ENCODE assay signal across 1 cellular context in the genomic region with DNA sequence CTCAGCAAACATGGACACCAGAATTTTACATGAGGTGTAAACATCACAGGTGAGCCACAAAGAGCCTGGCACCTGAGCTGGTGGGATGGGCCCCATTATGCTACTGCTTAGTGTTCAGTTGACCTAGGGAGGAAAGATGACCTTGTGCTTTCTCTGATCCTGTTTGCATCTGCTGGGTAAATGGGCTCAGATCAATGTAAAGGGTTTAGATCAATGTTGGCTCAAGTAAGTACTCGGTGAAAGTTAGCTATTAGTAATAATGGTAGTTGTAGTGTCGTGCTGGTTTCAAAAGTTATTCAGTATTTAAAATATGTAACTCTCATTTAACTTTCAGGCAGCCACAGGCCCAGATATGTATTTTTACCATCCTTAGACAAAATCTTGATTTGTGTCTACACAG.
A peak's percentile ranks its signal among the peaks of the same experiment; 100 is the strongest.
TF ChIP-seq lines count a peak whose summit lies in the region.

No MANE protein-coding gene starts in this region.

TF ChIP-seq in HepG2, 621 proteins besides CTCF, POLR2A, EP300 and RAD21 (continued from another document):
- TF ChIP-seq, protein P1, sequence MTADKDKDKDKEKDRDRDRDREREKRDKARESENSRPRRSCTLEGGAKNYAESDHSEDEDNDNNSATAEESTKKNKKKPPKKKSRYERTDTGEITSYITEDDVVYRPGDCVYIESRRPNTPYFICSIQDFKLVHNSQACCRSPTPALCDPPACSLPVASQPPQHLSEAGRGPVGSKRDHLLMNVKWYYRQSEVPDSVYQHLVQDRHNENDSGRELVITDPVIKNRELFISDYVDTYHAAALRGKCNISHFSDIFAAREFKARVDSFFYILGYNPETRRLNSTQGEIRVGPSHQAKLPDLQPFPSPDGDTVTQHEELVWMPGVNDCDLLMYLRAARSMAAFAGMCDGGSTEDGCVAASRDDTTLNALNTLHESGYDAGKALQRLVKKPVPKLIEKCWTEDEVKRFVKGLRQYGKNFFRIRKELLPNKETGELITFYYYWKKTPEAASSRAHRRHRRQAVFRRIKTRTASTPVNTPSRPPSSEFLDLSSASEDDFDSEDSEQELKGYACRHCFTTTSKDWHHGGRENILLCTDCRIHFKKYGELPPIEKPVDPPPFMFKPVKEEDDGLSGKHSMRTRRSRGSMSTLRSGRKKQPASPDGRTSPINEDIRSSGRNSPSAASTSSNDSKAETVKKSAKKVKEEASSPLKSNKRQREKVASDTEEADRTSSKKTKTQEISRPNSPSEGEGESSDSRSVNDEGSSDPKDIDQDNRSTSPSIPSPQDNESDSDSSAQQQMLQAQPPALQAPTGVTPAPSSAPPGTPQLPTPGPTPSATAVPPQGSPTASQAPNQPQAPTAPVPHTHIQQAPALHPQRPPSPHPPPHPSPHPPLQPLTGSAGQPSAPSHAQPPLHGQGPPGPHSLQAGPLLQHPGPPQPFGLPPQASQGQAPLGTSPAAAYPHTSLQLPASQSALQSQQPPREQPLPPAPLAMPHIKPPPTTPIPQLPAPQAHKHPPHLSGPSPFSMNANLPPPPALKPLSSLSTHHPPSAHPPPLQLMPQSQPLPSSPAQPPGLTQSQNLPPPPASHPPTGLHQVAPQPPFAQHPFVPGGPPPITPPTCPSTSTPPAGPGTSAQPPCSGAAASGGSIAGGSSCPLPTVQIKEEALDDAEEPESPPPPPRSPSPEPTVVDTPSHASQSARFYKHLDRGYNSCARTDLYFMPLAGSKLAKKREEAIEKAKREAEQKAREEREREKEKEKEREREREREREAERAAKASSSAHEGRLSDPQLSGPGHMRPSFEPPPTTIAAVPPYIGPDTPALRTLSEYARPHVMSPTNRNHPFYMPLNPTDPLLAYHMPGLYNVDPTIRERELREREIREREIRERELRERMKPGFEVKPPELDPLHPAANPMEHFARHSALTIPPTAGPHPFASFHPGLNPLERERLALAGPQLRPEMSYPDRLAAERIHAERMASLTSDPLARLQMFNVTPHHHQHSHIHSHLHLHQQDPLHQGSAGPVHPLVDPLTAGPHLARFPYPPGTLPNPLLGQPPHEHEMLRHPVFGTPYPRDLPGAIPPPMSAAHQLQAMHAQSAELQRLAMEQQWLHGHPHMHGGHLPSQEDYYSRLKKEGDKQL (CRISPR knock-in tag; IDR thresholded peaks at IDR 0.05; ENCODE audit: low read depth) = peak; percentile 71
- TF ChIP-seq KDM6A (CRISPR knock-in tag; IDR thresholded peaks at IDR 0.05; ENCODE audit: low read depth) = peak; percentile 43
- no peak for TF ChIP-seq ERF (CRISPR knock-in tag; IDR thresholded peaks at IDR 0.05)
- no peak for TF ChIP-seq ZMAT3 (CRISPR knock-in tag; conservative IDR thresholded peaks at IDR 0.05)
- TF ChIP-seq, protein P2, sequence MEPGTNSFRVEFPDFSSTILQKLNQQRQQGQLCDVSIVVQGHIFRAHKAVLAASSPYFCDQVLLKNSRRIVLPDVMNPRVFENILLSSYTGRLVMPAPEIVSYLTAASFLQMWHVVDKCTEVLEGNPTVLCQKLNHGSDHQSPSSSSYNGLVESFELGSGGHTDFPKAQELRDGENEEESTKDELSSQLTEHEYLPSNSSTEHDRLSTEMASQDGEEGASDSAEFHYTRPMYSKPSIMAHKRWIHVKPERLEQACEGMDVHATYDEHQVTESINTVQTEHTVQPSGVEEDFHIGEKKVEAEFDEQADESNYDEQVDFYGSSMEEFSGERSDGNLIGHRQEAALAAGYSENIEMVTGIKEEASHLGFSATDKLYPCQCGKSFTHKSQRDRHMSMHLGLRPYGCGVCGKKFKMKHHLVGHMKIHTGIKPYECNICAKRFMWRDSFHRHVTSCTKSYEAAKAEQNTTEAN (CRISPR knock-in tag; conservative IDR thresholded peaks at IDR 0.05) = no peak
- TF ChIP-seq, protein P3, sequence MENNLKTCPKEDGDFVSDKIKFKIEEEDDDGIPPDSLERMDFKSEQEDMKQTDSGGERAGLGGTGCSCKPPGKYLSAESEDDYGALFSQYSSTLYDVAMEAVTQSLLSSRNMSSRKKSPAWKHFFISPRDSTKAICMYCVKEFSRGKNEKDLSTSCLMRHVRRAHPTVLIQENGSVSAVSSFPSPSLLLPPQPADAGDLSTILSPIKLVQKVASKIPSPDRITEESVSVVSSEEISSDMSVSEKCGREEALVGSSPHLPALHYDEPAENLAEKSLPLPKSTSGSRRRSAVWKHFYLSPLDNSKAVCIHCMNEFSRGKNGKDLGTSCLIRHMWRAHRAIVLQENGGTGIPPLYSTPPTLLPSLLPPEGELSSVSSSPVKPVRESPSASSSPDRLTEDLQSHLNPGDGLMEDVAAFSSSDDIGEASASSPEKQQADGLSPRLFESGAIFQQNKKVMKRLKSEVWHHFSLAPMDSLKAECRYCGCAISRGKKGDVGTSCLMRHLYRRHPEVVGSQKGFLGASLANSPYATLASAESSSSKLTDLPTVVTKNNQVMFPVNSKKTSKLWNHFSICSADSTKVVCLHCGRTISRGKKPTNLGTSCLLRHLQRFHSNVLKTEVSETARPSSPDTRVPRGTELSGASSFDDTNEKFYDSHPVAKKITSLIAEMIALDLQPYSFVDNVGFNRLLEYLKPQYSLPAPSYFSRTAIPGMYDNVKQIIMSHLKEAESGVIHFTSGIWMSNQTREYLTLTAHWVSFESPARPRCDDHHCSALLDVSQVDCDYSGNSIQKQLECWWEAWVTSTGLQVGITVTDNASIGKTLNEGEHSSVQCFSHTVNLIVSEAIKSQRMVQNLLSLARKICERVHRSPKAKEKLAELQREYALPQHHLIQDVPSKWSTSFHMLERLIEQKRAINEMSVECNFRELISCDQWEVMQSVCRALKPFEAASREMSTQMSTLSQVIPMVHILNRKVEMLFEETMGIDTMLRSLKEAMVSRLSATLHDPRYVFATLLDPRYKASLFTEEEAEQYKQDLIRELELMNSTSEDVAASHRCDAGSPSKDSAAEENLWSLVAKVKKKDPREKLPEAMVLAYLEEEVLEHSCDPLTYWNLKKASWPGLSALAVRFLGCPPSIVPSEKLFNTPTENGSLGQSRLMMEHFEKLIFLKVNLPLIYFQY (CRISPR knock-in tag; IDR thresholded peaks at IDR 0.05; ENCODE audit: borderline replicate concordance) = no peak; the same call in 1 of the 2 replicates
- TF ChIP-seq PPARG (CRISPR knock-in tag; conservative IDR thresholded peaks at IDR 0.05) = peak; percentile 88
- peak; percentile 49 for TF ChIP-seq SAP130 (CRISPR knock-in tag; IDR thresholded peaks at IDR 0.05; ENCODE audit: low read depth)
- TF ChIP-seq, protein P4, sequence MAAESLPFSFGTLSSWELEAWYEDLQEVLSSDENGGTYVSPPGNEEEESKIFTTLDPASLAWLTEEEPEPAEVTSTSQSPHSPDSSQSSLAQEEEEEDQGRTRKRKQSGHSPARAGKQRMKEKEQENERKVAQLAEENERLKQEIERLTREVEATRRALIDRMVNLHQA (CRISPR knock-in tag; IDR thresholded peaks at IDR 0.05) = no peak
- TF ChIP-seq KAT8 (CRISPR knock-in tag; IDR thresholded peaks at IDR 0.05) = 0 out of 2 replicates have a peak, but pooled peaks have one; percentile 20
- TF ChIP-seq PITX1 (CRISPR knock-in tag; IDR thresholded peaks at IDR 0.05) = peak; percentile 95
- TF ChIP-seq MXI1 (IDR thresholded peaks at IDR 0.05; ENCODE audit: borderline replicate concordance, low read depth, low read length) = no peak
- TF ChIP-seq ZNF552 (CRISPR knock-in tag; IDR thresholded peaks at IDR 0.05; ENCODE audit: borderline replicate concordance) = no peak
- TF ChIP-seq ZFP62 (CRISPR knock-in tag; IDR thresholded peaks at IDR 0.05) = no peak
- TF ChIP-seq, protein P5, sequence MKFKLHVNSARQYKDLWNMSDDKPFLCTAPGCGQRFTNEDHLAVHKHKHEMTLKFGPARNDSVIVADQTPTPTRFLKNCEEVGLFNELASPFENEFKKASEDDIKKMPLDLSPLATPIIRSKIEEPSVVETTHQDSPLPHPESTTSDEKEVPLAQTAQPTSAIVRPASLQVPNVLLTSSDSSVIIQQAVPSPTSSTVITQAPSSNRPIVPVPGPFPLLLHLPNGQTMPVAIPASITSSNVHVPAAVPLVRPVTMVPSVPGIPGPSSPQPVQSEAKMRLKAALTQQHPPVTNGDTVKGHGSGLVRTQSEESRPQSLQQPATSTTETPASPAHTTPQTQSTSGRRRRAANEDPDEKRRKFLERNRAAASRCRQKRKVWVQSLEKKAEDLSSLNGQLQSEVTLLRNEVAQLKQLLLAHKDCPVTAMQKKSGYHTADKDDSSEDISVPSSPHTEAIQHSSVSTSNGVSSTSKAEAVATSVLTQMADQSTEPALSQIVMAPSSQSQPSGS (CRISPR knock-in tag; IDR thresholded peaks at IDR 0.05) = 0 out of 2 replicates have a peak, but pooled peaks have one; percentile 45
- TF ChIP-seq FOSL1 (CRISPR knock-in tag; IDR thresholded peaks at IDR 0.05; ENCODE audit: borderline replicate concordance) = no peak
- TF ChIP-seq ZNF556 (CRISPR knock-in tag; IDR thresholded peaks at IDR 0.05; ENCODE audit: borderline replicate concordance) = peak; percentile 52; the same call in 1 of the 2 replicates
- TF ChIP-seq LCORL (IDR thresholded peaks at IDR 0.05) = no peak
- 0 out of 2 replicates have a peak, but pooled peaks have one; percentile 20 for TF ChIP-seq LCORL (CRISPR knock-in tag; IDR thresholded peaks at IDR 0.05)
- peak; percentile 36; the same call in 1 of the 2 replicates for TF ChIP-seq TBX3 (IDR thresholded peaks at IDR 0.05; ENCODE audit: borderline replicate concordance)
- TF ChIP-seq POGZ (CRISPR knock-in tag; IDR thresholded peaks at IDR 0.05) = peak; percentile 71
- peak; percentile 76 for TF ChIP-seq HDAC1 (CRISPR knock-in tag; IDR thresholded peaks at IDR 0.05)
- no peak for TF ChIP-seq ZNF430 (CRISPR knock-in tag; IDR thresholded peaks at IDR 0.05)
- TF ChIP-seq ZNF781 (CRISPR knock-in tag; IDR thresholded peaks at IDR 0.05; ENCODE audit: borderline replicate concordance, not compliant biosample characterization) = no peak
- TF ChIP-seq DPF2 (CRISPR knock-in tag; IDR thresholded peaks at IDR 0.05; ENCODE audit: borderline replicate concordance, low read depth) = peak; percentile 86
- peak; percentile 49 for TF ChIP-seq ELF3 (CRISPR knock-in tag; IDR thresholded peaks at IDR 0.05)
